ENCODE assay signal across 1 cellular context in the genomic region with DNA sequence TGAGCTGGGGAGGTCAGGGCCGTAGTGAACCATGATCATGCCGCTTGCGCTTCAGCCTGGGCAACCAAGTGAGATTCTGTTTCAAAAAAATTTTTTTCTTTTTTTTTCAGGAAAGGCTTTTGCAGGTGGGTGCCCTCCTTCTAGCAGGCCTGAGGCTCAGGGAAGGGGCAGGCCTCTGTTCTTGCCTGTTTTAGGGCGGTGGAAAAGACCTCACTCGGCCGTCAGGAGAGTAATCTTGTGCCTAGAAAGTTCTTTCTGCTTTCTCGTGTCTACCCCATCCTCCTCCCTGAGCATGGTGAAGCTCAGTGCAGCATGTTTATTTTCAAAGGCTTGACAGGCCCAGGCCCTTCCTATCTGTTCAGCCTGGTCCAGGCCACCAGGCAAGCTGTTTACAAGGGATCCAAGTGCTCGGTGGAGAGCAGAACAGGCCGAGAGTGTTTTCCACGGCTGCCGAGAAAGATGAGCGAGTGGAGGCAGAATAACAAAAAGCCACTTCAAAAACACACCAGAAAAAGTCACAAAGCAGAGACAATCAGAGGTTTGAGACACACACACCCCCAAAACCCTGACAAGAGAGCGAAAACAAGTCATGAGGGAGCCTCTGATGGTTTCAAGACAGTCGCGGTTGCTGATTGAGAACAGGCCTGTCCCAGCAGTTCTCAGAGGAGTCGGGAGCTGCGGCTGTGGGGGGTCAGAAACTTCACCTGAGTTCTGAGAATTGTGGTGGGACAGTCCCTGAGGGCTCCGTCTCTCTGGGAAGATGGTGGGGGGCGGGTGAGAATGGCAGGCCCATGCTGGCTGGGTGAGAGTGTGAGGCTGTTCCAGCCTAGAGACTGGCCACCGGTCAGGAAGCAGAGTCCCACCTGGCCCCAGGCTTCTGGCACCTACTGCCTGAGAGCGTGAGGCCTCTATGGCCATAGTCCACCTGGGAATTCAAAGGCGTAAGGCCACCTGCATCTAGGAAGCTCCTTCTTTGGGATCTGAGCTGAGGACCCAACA.
TF ChIP-seq lines count a peak whose summit lies in the region.

No MANE protein-coding gene starts in this region.

TF ChIP-seq in GM12878, 131 proteins besides CTCF, POLR2A, EP300 and RAD21 (continued from another document):
- TF ChIP-seq, protein P1, sequence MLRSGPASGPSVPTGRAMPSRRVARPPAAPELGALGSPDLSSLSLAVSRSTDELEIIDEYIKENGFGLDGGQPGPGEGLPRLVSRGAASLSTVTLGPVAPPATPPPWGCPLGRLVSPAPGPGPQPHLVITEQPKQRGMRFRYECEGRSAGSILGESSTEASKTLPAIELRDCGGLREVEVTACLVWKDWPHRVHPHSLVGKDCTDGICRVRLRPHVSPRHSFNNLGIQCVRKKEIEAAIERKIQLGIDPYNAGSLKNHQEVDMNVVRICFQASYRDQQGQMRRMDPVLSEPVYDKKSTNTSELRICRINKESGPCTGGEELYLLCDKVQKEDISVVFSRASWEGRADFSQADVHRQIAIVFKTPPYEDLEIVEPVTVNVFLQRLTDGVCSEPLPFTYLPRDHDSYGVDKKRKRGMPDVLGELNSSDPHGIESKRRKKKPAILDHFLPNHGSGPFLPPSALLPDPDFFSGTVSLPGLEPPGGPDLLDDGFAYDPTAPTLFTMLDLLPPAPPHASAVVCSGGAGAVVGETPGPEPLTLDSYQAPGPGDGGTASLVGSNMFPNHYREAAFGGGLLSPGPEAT (IDR thresholded peaks at IDR 0.05; ENCODE audit: low read depth): peak; percentile 93
- no peak for TF ChIP-seq KDM1A (IDR thresholded peaks at IDR 0.05; ENCODE audit: borderline replicate concordance)
- no peak for TF ChIP-seq FOS (IDR thresholded peaks at IDR 0.05; ENCODE audit: borderline replicate concordance, extremely low read depth, insufficient read length)
- peak; percentile 94 for TF ChIP-seq IRF4 (IDR thresholded peaks at IDR 0.05; ENCODE audit: low read depth, low read length)
- TF ChIP-seq BACH1 (IDR thresholded peaks at IDR 0.05; ENCODE audit: borderline replicate concordance): peak; percentile 76
- TF ChIP-seq STAT1 (conservative IDR thresholded peaks at IDR 0.05): no peak
- TF ChIP-seq RBBP5 (conservative IDR thresholded peaks at IDR 0.05): no peak
- TF ChIP-seq, protein P2, sequence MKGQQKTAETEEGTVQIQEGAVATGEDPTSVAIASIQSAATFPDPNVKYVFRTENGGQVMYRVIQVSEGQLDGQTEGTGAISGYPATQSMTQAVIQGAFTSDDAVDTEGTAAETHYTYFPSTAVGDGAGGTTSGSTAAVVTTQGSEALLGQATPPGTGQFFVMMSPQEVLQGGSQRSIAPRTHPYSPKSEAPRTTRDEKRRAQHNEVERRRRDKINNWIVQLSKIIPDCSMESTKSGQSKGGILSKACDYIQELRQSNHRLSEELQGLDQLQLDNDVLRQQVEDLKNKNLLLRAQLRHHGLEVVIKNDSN (IDR thresholded peaks at IDR 0.05; ENCODE audit: borderline replicate concordance, extremely low read length, insufficient read depth, low read depth, low read length): no peak
- peak; percentile 96 for TF ChIP-seq YBX1 (IDR thresholded peaks at IDR 0.05)
- TF ChIP-seq, protein P3, sequence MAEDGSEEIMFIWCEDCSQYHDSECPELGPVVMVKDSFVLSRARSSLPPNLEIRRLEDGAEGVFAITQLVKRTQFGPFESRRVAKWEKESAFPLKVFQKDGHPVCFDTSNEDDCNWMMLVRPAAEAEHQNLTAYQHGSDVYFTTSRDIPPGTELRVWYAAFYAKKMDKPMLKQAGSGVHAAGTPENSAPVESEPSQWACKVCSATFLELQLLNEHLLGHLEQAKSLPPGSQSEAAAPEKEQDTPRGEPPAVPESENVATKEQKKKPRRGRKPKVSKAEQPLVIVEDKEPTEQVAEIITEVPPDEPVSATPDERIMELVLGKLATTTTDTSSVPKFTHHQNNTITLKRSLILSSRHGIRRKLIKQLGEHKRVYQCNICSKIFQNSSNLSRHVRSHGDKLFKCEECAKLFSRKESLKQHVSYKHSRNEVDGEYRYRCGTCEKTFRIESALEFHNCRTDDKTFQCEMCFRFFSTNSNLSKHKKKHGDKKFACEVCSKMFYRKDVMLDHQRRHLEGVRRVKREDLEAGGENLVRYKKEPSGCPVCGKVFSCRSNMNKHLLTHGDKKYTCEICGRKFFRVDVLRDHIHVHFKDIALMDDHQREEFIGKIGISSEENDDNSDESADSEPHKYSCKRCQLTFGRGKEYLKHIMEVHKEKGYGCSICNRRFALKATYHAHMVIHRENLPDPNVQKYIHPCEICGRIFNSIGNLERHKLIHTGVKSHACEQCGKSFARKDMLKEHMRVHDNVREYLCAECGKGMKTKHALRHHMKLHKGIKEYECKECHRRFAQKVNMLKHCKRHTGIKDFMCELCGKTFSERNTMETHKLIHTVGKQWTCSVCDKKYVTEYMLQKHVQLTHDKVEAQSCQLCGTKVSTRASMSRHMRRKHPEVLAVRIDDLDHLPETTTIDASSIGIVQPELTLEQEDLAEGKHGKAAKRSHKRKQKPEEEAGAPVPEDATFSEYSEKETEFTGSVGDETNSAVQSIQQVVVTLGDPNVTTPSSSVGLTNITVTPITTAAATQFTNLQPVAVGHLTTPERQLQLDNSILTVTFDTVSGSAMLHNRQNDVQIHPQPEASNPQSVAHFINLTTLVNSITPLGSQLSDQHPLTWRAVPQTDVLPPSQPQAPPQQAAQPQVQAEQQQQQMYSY (CRISPR knock-in tag; IDR thresholded peaks at IDR 0.05): peak; percentile 40; the same call in 1 of the 2 replicates
- peak; percentile 62 for TF ChIP-seq HDGF (IDR thresholded peaks at IDR 0.05)
- no peak for TF ChIP-seq PAX8 (IDR thresholded peaks at IDR 0.05)
- TF ChIP-seq, protein P4, sequence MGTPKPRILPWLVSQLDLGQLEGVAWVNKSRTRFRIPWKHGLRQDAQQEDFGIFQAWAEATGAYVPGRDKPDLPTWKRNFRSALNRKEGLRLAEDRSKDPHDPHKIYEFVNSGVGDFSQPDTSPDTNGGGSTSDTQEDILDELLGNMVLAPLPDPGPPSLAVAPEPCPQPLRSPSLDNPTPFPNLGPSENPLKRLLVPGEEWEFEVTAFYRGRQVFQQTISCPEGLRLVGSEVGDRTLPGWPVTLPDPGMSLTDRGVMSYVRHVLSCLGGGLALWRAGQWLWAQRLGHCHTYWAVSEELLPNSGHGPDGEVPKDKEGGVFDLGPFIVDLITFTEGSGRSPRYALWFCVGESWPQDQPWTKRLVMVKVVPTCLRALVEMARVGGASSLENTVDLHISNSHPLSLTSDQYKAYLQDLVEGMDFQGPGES (IDR thresholded peaks at IDR 0.05): no peak
- TF ChIP-seq, protein P5, sequence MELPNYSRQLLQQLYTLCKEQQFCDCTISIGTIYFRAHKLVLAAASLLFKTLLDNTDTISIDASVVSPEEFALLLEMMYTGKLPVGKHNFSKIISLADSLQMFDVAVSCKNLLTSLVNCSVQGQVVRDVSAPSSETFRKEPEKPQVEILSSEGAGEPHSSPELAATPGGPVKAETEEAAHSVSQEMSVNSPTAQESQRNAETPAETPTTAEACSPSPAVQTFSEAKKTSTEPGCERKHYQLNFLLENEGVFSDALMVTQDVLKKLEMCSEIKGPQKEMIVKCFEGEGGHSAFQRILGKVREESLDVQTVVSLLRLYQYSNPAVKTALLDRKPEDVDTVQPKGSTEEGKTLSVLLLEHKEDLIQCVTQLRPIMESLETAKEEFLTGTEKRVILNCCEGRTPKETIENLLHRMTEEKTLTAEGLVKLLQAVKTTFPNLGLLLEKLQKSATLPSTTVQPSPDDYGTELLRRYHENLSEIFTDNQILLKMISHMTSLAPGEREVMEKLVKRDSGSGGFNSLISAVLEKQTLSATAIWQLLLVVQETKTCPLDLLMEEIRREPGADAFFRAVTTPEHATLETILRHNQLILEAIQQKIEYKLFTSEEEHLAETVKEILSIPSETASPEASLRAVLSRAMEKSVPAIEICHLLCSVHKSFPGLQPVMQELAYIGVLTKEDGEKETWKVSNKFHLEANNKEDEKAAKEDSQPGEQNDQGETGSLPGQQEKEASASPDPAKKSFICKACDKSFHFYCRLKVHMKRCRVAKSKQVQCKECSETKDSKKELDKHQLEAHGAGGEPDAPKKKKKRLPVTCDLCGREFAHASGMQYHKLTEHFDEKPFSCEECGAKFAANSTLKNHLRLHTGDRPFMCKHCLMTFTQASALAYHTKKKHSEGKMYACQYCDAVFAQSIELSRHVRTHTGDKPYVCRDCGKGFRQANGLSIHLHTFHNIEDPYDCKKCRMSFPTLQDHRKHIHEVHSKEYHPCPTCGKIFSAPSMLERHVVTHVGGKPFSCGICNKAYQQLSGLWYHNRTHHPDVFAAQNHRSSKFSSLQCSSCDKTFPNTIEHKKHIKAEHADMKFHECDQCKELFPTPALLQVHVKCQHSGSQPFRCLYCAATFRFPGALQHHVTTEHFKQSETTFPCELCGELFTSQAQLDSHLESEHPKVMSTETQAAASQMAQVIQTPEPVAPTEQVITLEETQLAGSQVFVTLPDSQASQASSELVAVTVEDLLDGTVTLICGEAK (IDR thresholded peaks at IDR 0.05; ENCODE audit: borderline replicate concordance): no peak
- TF ChIP-seq MTA3 (IDR thresholded peaks at IDR 0.05; ENCODE audit: borderline replicate concordance, low read length): no peak; the same call in 1 of the 2 replicates
- no peak for TF ChIP-seq ZNF24 (IDR thresholded peaks at IDR 0.05)
- TF ChIP-seq, protein P6, sequence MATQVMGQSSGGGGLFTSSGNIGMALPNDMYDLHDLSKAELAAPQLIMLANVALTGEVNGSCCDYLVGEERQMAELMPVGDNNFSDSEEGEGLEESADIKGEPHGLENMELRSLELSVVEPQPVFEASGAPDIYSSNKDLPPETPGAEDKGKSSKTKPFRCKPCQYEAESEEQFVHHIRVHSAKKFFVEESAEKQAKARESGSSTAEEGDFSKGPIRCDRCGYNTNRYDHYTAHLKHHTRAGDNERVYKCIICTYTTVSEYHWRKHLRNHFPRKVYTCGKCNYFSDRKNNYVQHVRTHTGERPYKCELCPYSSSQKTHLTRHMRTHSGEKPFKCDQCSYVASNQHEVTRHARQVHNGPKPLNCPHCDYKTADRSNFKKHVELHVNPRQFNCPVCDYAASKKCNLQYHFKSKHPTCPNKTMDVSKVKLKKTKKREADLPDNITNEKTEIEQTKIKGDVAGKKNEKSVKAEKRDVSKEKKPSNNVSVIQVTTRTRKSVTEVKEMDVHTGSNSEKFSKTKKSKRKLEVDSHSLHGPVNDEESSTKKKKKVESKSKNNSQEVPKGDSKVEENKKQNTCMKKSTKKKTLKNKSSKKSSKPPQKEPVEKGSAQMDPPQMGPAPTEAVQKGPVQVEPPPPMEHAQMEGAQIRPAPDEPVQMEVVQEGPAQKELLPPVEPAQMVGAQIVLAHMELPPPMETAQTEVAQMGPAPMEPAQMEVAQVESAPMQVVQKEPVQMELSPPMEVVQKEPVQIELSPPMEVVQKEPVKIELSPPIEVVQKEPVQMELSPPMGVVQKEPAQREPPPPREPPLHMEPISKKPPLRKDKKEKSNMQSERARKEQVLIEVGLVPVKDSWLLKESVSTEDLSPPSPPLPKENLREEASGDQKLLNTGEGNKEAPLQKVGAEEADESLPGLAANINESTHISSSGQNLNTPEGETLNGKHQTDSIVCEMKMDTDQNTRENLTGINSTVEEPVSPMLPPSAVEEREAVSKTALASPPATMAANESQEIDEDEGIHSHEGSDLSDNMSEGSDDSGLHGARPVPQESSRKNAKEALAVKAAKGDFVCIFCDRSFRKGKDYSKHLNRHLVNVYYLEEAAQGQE (IDR thresholded peaks at IDR 0.05; ENCODE audit: low read depth, low read length): no peak
- no peak for TF ChIP-seq RFX5 (IDR thresholded peaks at IDR 0.05; ENCODE audit: low read depth, low read length)
- TF ChIP-seq RB1 (IDR thresholded peaks at IDR 0.05; ENCODE audit: borderline replicate concordance): peak; percentile 97
- no peak for TF ChIP-seq ZZZ3 (IDR thresholded peaks at IDR 0.05; ENCODE audit: control insufficient read depth, insufficient read length, low read depth)
- TF ChIP-seq TAF1 (IDR thresholded peaks at IDR 0.05; ENCODE audit: borderline replicate concordance, low read depth, low read length): peak; percentile 45; the same call in 1 of the 2 replicates
- TF ChIP-seq CHD2 (IDR thresholded peaks at IDR 0.05; ENCODE audit: borderline replicate concordance, low read depth, low read length): peak; percentile 90
- peak; percentile 85 for TF ChIP-seq TCF3 (IDR thresholded peaks at IDR 0.05; ENCODE audit: borderline replicate concordance, insufficient read depth, low read depth, low read length)
